ENCODE assay signal across 29 cellular contexts in the genomic region with DNA sequence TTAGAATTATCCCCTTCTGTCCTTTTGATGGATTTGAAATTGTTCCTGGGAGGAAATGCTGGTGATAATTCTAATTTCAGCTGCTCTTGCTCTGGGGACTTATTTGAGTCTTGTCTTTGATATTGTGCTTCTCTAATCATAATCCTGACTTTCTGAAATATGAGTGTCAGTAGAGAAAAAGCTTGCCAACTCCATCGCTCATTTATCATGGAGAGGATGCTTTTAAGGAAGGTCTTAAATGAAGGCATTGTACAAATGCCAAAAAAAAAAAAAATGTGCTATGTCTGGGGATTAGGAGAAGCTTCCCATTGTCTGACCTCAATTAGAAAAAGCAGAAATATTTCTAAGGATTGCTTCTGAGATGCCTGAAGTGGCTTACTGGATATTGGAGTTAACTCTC.
"Had no signal": no experiment of that assay in that cellular context is flagged by ENCODE, and none has a peak within 500 bp of the region (broad histone marks: within the 10 kb centered on the region; RNA-seq: fewer than 3 reads in every experiment).

No MANE protein-coding gene starts in this region.

- H3K27me3 ChIP-seq: adrenal gland, body of pancreas, esophagus squamous epithelium had no signal

- H3K27ac ChIP-seq: adrenal gland, body of pancreas, epithelial cell of prostate, esophagus squamous epithelium, WERI-Rb-1 had no signal

- DNase-seq: activated B cell treated with CpG ODN at 0.5 μM for 24 hours; activated CD4-positive, alpha-beta T cell treated with anti-CD3 and anti-CD28 coated beads for 48 hours; activated CD4-positive, alpha-beta T cell treated with anti-CD3 and anti-CD28 coated beads, Interleukin-2, amount 50 U/mL, for 1 hour; activated CD4-positive, alpha-beta T cell treated with anti-CD3 and anti-CD28 coated beads, Interleukin-2, amount 50 U/mL, for 48 hours; activated CD8-positive, alpha-beta memory T cell treated with anti-CD3 and anti-CD28 coated beads for 24 hours; activated CD8-positive, alpha-beta T cell treated with anti-CD3 and anti-CD28 coated beads for 36 hours; activated effector memory CD4-positive, alpha-beta T cell treated with Interleukin-2 at 50 U/mL for 16 hours; activated gamma-delta T cell treated with Interleukin-2 at 50 U/mL for 16 hours; activated naive CD4-positive, alpha-beta T cell treated with Interleukin-2 at 50 U/mL for 16 hours; activated naive CD8-positive, alpha-beta T cell treated with anti-CD3 and anti-CD28 coated beads for 36 hours; activated naive CD8-positive, alpha-beta T cell treated with anti-CD3 and anti-CD28 coated beads, Interleukin-2, amount 50 U/mL, for 24 hours; activated T-cell treated with anti-CD3 and anti-CD28 coated beads, Interleukin-2, amount 50 U/mL, for 4 hours; adrenal gland; amygdala; aorta; body of pancreas; caudate nucleus; cortex of kidney; effector CD8-positive, alpha-beta T cell; esophagus squamous epithelium; head of caudate nucleus; T-helper 17 cell; T1000 had no signal

- H3K36me3 ChIP-seq: adrenal gland, esophagus squamous epithelium, WERI-Rb-1 had no signal

- H3K36me3 Mint-ChIP-seq: activated naive CD4-positive, alpha-beta T cell treated with anti-CD3 and anti-CD28 coated beads, Interleukin-2, amount 50 U/mL, for 24 hours; activated naive CD8-positive, alpha-beta T cell treated with anti-CD3 and anti-CD28 coated beads for 36 hours had no signal

- H3K9me3 Mint-ChIP-seq: activated B cell treated with CpG ODN at 0.5 μM for 24 hours; activated CD8-positive, alpha-beta T cell treated with anti-CD3 and anti-CD28 coated beads for 36 hours; activated naive CD4-positive, alpha-beta T cell treated with anti-CD3 and anti-CD28 coated beads, Interleukin-2, amount 50 U/mL, for 24 hours; activated naive CD8-positive, alpha-beta T cell treated with anti-CD3 and anti-CD28 coated beads for 36 hours; activated naive CD8-positive, alpha-beta T cell treated with anti-CD3 and anti-CD28 coated beads, Interleukin-2, amount 50 U/mL, for 24 hours; activated T-cell treated with anti-CD3 and anti-CD28 coated beads, Interleukin-2, amount 50 U/mL, for 4 hours; activated T-helper 17 cell treated with anti-CD3 and anti-CD28 coated beads, Interleukin-2, amount 50 U/mL, for 72 hours; T-helper 2 cell treated with Interferon-gamma antibody and Interleukin-4, amounts not matched to agents 5 μg/mL and 100 μg/mL, for 36 hours had no signal

- H3K4me3 ChIP-seq: adrenal gland, body of pancreas, esophagus squamous epithelium had no signal

- H3K4me3 Mint-ChIP-seq: activated B cell treated with CpG ODN at 0.5 μM for 24 hours; activated CD8-positive, alpha-beta T cell treated with anti-CD3 and anti-CD28 coated beads for 36 hours; activated naive CD4-positive, alpha-beta T cell treated with anti-CD3 and anti-CD28 coated beads, Interleukin-2, amount 50 U/mL, for 24 hours; activated naive CD8-positive, alpha-beta T cell treated with anti-CD3 and anti-CD28 coated beads for 36 hours; activated naive CD8-positive, alpha-beta T cell treated with anti-CD3 and anti-CD28 coated beads, Interleukin-2, amount 50 U/mL, for 24 hours; activated T-cell treated with anti-CD3 and anti-CD28 coated beads, Interleukin-2, amount 50 U/mL, for 4 hours; activated T-helper 17 cell treated with anti-CD3 and anti-CD28 coated beads, Interleukin-2, amount 50 U/mL, for 72 hours; T-helper 17 cell; T-helper 2 cell treated with Interferon-gamma antibody and Interleukin-4, amounts not matched to agents 5 μg/mL and 100 μg/mL, for 36 hours had no signal

- H3K27ac Mint-ChIP-seq: activated B cell treated with CpG ODN at 0.5 μM for 24 hours; activated CD8-positive, alpha-beta T cell treated with anti-CD3 and anti-CD28 coated beads for 36 hours; activated naive CD4-positive, alpha-beta T cell treated with anti-CD3 and anti-CD28 coated beads, Interleukin-2, amount 50 U/mL, for 24 hours; activated naive CD8-positive, alpha-beta T cell treated with anti-CD3 and anti-CD28 coated beads for 36 hours; activated naive CD8-positive, alpha-beta T cell treated with anti-CD3 and anti-CD28 coated beads, Interleukin-2, amount 50 U/mL, for 24 hours; activated T-helper 17 cell treated with anti-CD3 and anti-CD28 coated beads, Interleukin-2, amount 50 U/mL, for 72 hours; T-helper 17 cell; T-helper 2 cell treated with Interferon-gamma antibody and Interleukin-4, amounts not matched to agents 5 μg/mL and 100 μg/mL, for 36 hours had no signal

- ATAC-seq: activated CD4-positive, CD25-positive, alpha-beta regulatory T cell treated with anti-CD3 and anti-CD28 coated beads, Interleukin-2, amount 50 U/mL, for 24 hours; activated CD8-positive, alpha-beta T cell treated with anti-CD3 and anti-CD28 coated beads for 36 hours; activated naive CD8-positive, alpha-beta T cell treated with anti-CD3 and anti-CD28 coated beads, Interleukin-2, amount 50 U/mL, for 24 hours; activated T-cell treated with anti-CD3 and anti-CD28 coated beads, Interleukin-2, amount 50 U/mL, for 4 hours; activated T-helper 17 cell treated with anti-CD3 and anti-CD28 coated beads, Interleukin-2, amount 50 U/mL, for 72 hours; body of pancreas; T-helper 17 cell had no signal

- H3K4me1 ChIP-seq: adrenal gland, body of pancreas, esophagus squamous epithelium had no signal

- H3K4me1 Mint-ChIP-seq: activated B cell treated with CpG ODN at 0.5 μM for 24 hours; activated naive CD4-positive, alpha-beta T cell treated with anti-CD3 and anti-CD28 coated beads, Interleukin-2, amount 50 U/mL, for 24 hours; activated naive CD8-positive, alpha-beta T cell treated with anti-CD3 and anti-CD28 coated beads for 36 hours; activated naive CD8-positive, alpha-beta T cell treated with anti-CD3 and anti-CD28 coated beads, Interleukin-2, amount 50 U/mL, for 24 hours; activated T-helper 17 cell treated with anti-CD3 and anti-CD28 coated beads, Interleukin-2, amount 50 U/mL, for 72 hours; T-helper 17 cell had no signal

- H3K9me3 ChIP-seq: adrenal gland, body of pancreas, esophagus squamous epithelium had no signal
